Comparison of ENCODE assay signal across 19 cellular contexts in the genomic region with DNA sequence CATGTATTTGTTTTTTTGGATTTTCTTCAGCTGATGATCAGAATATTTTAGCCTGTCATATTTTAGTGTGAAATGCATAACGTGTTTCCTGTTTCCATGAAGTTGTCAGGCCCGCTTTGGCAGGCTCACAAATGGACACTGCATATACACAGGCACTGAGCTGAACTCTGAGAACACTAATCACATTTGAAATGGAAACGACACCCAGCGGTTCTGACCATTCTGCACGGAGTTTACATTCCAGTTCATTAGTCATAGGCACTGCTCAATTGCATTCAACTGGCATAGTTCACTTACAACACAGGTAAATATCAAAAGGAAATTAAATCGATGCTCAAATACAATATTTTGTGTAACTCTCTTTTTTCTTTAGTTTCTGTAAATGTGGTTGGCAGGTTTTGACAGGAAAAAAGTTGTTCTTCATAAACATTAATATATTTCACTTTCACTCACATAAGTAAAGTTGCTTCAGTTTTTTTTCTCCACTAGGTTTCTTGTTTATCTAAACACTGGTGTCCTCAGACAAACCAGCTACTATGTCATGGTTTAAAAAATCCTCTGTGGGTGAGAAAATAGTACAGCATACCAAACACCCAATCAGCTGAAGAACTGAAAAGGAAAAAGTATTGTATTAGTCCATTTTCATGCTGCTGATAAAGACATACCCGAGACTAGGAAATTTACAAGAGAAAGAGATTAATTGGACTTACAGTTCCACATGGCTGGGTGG.
A peak's percentile ranks its signal among the peaks of the same experiment; 100 is the strongest.
DNase-seq lines count a peak whose midpoint lies in the region; ATAC-seq and FAIRE-seq lines count a peak whose summit lies in the region.
"Had no signal": no experiment of that assay in that cellular context is flagged by ENCODE, and none has a peak within 500 bp of the region (broad histone marks: within the 10 kb centered on the region; RNA-seq: fewer than 3 reads in every experiment).

No MANE protein-coding gene starts in this region.

- ATAC-seq in GM19455 (IDR thresholded peaks at IDR 0.05; ENCODE audit: unreplicated experiment): no peak
- ATAC-seq in HG03039 (IDR thresholded peaks at IDR 0.05; ENCODE audit: unreplicated experiment): no peak
- ATAC-seq: foreskin keratinocyte had no signal

- peak; percentile 13 for FAIRE-seq in HTR-8/SVneo (lab: Jason Lieb, UNC)
- FAIRE-seq: A549, endometrium, G401.6 had no signal

- DNase-seq in A172 (ENCODE audit: low spot score): peak; percentile 61
- peak; percentile 28 for DNase-seq in HTR-8/SVneo (ENCODE audit: insufficient read length, low spot score)
- DNase-seq in astrocyte of the hippocampus (ENCODE audit: low read depth, low spot score): peak; percentile 75
- peak; percentile 40 for DNase-seq in islet precursor cell
- no peak for DNase-seq in dermis blood vessel endothelial cell
- DNase-seq in nucleus accumbens (lab: John Stamatoyannopoulos, UW): no peak
- DNase-seq: activated CD4-positive, CD25-positive, alpha-beta regulatory T cell treated with anti-CD3 and anti-CD28 coated beads, Interleukin-2, amount 50 U/mL, for 72 hours; activated naive CD4-positive, alpha-beta T cell treated with anti-CD3 and anti-CD28 coated beads, Interleukin-2, amount 50 U/mL, for 16 hours; Kasumi-1; naive B cell; NCI-H1105; NCI-H510A treated with DMSO at 0.1 percent for 48 hours; sigmoid colon had no signal

Comparison
In these comparisons a context has a peak if more than half of its experiments do, and no peak if none do; other contexts are left out.
1. DNase-seq: peak in A172 (single experiment), HTR-8/SVneo (single experiment), astrocyte of the hippocampus (single experiment) and islet precursor cell (single experiment); none in dermis blood vessel endothelial cell (single experiment) and nucleus accumbens (0 of 56).